ENCODE assay signal across 8 cellular contexts in the genomic region with DNA sequence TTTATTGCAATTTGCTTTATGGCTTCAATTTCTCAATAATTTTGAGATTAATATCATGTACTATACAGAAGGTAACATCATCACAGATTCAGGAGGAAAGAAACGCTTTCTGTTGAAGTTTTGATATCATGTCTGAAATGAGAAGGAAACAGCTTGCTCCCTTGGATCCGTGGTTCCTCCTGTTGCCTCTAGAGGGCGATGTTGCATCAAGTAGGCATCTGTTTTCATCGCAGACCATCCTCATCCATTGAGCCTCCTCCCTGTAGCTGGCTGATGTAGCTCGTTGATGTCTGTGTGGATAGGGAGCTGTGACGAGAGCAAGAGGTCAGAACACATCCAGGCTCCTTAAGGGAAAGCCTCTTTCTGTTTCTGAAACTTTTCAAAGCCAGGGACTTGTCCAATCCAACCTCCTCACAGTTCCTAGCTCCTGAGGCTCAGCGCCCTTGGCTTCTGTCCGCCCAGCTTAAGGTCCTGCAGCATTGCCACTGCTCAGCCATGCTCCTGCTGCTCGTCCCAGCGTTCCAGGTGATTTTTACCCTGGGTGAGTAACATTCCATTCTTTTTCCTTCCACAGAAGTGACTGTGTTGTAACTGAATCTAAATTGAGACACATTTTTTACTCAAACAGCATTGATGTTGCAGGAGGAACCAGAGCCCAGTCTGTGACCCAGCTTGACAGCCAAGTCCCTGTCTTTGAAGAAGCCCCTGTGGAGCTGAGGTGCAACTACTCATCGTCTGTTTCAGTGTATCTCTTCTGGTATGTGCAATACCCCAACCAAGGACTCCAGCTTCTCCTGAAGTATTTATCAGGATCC.
DNase-seq lines count a peak whose midpoint lies in the region; ATAC-seq and TF ChIP-seq lines count a peak whose summit lies in the region.

No MANE protein-coding gene starts in this region.

- no peaks in the 10 kb centered on the region for H3K9me3 ChIP-seq in BLaER1 treated with 17β-estradiol and CSF1 and Interleukin-3, amounts not matched to agents 10 nM and 100 nM (replicated peaks in 1 of 11)

- ATAC-seq in GM18870 (IDR thresholded peaks at IDR 0.05; ENCODE audit: unreplicated experiment) (peak; percentile 55), HG03378 (IDR thresholded peaks at IDR 0.05; ENCODE audit: unreplicated experiment) (no peak)

- H3K4me3 ChIP-seq in BLaER1 treated with 17β-estradiol and CSF1 and Interleukin-3, amounts not matched to agents 10 nM and 100 nM = no peak overlapping the region
- H3K4me3 ChIP-seq in fibroblast of villous mesenchyme (ENCODE audit: low read depth, low read length) (no peak overlapping the region), coronary artery (no peak overlapping the region)

- no peak overlapping the region for H3K27ac ChIP-seq in BLaER1 treated with 17β-estradiol and CSF1 and Interleukin-3, amounts not matched to agents 10 nM and 100 nM
- H3K27ac ChIP-seq in coronary artery = no peak overlapping the region

- no peaks in the 10 kb centered on the region for H3K36me3 ChIP-seq in BLaER1 treated with 17β-estradiol and CSF1 and Interleukin-3, amounts not matched to agents 10 nM and 100 nM

- no peaks in the 10 kb centered on the region; a peak in 1 of 22 replicates for H4K20me1 ChIP-seq in BLaER1 treated with 17β-estradiol and CSF1 and Interleukin-3, amounts not matched to agents 10 nM and 100 nM

- peak overlapping the region in 8 of 11 experiments; percentile 27 to 62 (median 43); a peak in 16 of 22 replicates for H3K4me2 ChIP-seq in BLaER1 treated with 17β-estradiol and CSF1 and Interleukin-3, amounts not matched to agents 10 nM and 100 nM

- peak; percentile 44 for DNase-seq in NCI-H69 (lab: John Stamatoyannopoulos, UW)
- DNase-seq in activated T-cell treated with anti-CD3 and anti-CD28 coated beads, Interleukin-2, amount 50 U/mL, for 1 hour = peak; percentile 69
- DNase-seq in fibroblast of villous mesenchyme (ENCODE audit: low read depth) = peak; percentile 15
- peak; percentile 82 for DNase-seq in posterior vena cava (ENCODE audit: low spot score)
- DNase-seq in coronary artery (ENCODE audit: low spot score) = no peak

- H3K27me3 ChIP-seq in BLaER1 treated with 17β-estradiol and CSF1 and Interleukin-3, amounts not matched to agents 10 nM and 100 nM = no peaks in the 10 kb centered on the region

- no peak overlapping the region for H3K9ac ChIP-seq in BLaER1 treated with 17β-estradiol and CSF1 and Interleukin-3, amounts not matched to agents 10 nM and 100 nM

- H3K4me1 ChIP-seq in BLaER1 treated with 17β-estradiol and CSF1 and Interleukin-3, amounts not matched to agents 10 nM and 100 nM = peaks cover 0 to 12% (median 11%) of the 10 kb centered on the region in 10 experiments; a peak in 13 of 20 replicates

- intact Hi-C loops in posterior vena cava (cut with DNase I) = no loop called here

- TF ChIP-seq CTCF in fibroblast of villous mesenchyme (IDR thresholded peaks at IDR 0.05; ENCODE audit: insufficient read depth, low read depth, low read length) (peak; percentile 70), coronary artery (IDR thresholded peaks at IDR 0.05) (no peak)
